16 cellular contexts compared by ENCODE assay signal in the genomic region with DNA sequence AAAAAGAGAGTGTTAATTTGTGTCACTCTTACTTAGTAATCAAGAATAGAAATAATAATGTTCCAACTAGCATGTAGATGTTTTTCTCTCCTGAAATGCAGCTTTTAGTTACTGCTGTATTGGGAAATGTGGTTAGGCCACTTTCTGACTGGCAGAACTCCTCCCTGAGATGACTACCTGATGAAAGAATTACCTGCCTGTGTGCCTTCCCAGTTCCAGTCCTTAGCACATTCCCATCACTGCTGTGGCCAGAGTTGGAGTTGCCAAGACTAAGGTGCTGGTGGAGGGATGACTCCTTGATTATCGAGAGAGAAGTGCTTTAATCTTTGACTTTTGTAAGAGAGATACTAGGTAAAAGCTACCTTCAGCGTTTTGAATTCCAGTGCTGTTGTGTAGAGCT. TPM values are rescaled to one million over a fixed set of nuclear protein-coding genes. Genes with fewer than 3 reads are reported as not detected.
DNase-seq lines count a peak whose midpoint lies in the region; ATAC-seq and TF ChIP-seq lines count a peak whose summit lies in the region.
"Had no signal": no experiment of that assay in that cellular context is flagged by ENCODE, and none has a peak within 500 bp of the region (broad histone marks: within the 10 kb centered on the region; RNA-seq: fewer than 3 reads in every experiment).

No MANE protein-coding gene starts in this region.

- H3K14ac ChIP-seq in trophoblast cell (ENCODE audit: low read length) = no peak overlapping the region

- H3K27me3 Mint-ChIP-seq in GM23338 (ENCODE audit: insufficient read depth, low read depth, poor library complexity) = no peaks in the 10 kb centered on the region
- peaks cover 34% of the 10 kb centered on the region for H3K27me3 Mint-ChIP-seq in activated T-cell treated with anti-CD3 and anti-CD28 coated beads, Interleukin-2, amount 50 U/mL, for 24 hours
- peaks cover 30% of the 10 kb centered on the region for H3K27me3 Mint-ChIP-seq in activated naive CD8-positive, alpha-beta T cell treated with anti-CD3 and anti-CD28 coated beads for 36 hours

- H3F3A ChIP-seq in GM23338 (replicated peaks; ENCODE audit: low read depth) = no peaks in the 10 kb centered on the region

- H3K36me3 Mint-ChIP-seq in GM23338 (ENCODE audit: low read depth) = no peaks in the 10 kb centered on the region
- H3K36me3 Mint-ChIP-seq in activated T-cell treated with anti-CD3 and anti-CD28 coated beads, Interleukin-2, amount 50 U/mL, for 24 hours (ENCODE audit: low read depth) = no peaks in the 10 kb centered on the region
- no peaks in the 10 kb centered on the region for H3K36me3 Mint-ChIP-seq in activated naive CD8-positive, alpha-beta T cell treated with anti-CD3 and anti-CD28 coated beads for 36 hours
- H3K36me3 Mint-ChIP-seq: T-cell had no signal

- DNase-seq in GM23338 (ENCODE audit: low spot score) (peak; percentile 55), right atrium auricular region (ENCODE audit: low spot score) (no peak), trophoblast cell (peak; percentile 95 to 97), NCI-H748 (lab: John Stamatoyannopoulos, UW; ENCODE audit: unreplicated experiment) (no peak), GM03348 (ENCODE audit: low spot score) (no peak)
- no peak for DNase-seq in activated T-cell treated with anti-CD3 and anti-CD28 coated beads, Interleukin-2, amount 50 U/mL, for 24 hours
- no peak for DNase-seq in activated naive CD8-positive, alpha-beta T cell treated with anti-CD3 and anti-CD28 coated beads for 36 hours
- DNase-seq: ACHN, dermis blood vessel endothelial cell, kidney, NCI-H2029, spleen, T-cell, testis had no signal

- 0 out of 2 replicates have a peak, but pooled peaks cover 2% of the 10 kb centered on the region for H4K20me1 ChIP-seq in GM23338 (replicated peaks; ENCODE audit: insufficient read depth)

- H3K4me3 ChIP-seq in GM23338 (no peak overlapping the region), right atrium auricular region (peak overlapping the region; percentile 20), trophoblast cell (ENCODE audit: low read depth, low read length) (no peak overlapping the region)
- H3K4me3 ChIP-seq: spleen, testis had no signal

- H4K12ac ChIP-seq in trophoblast cell (ENCODE audit: low read depth, low read length) = no peak overlapping the region

- no peak overlapping the region for H4K91ac ChIP-seq in trophoblast cell (ENCODE audit: low read depth, low read length)

- H3K79me2 ChIP-seq in GM23338 (replicated peaks; ENCODE audit: insufficient read depth) = peaks cover 60% of the 10 kb centered on the region
- H3K79me2 ChIP-seq in trophoblast cell (ENCODE audit: control insufficient read depth, insufficient read depth, low read length, poor library complexity) = peaks cover 9% of the 10 kb centered on the region

- H3K36me3 ChIP-seq in GM23338 (ENCODE audit: insufficient read depth) = no peaks in the 10 kb centered on the region
- no peaks in the 10 kb centered on the region for H3K36me3 ChIP-seq in right atrium auricular region
- peaks cover 0 to 3% of the 10 kb centered on the region in 2 experiments for H3K36me3 ChIP-seq in trophoblast cell (ENCODE audit: control insufficient read depth in 1 of 2, insufficient read depth in 2 of 2, low read length in 2 of 2)
- H3K36me3 ChIP-seq: spleen had no signal

- peaks cover 50% of the 10 kb centered on the region for H3K4me1 Mint-ChIP-seq in GM23338
- H3K4me1 Mint-ChIP-seq in activated T-cell treated with anti-CD3 and anti-CD28 coated beads, Interleukin-2, amount 50 U/mL, for 24 hours (ENCODE audit: low read depth) = no peaks in the 10 kb centered on the region
- no peaks in the 10 kb centered on the region for H3K4me1 Mint-ChIP-seq in activated naive CD8-positive, alpha-beta T cell treated with anti-CD3 and anti-CD28 coated beads for 36 hours
- H3K4me1 Mint-ChIP-seq: T-cell had no signal

- peaks cover 33% of the 10 kb centered on the region for H3K4me1 ChIP-seq in GM23338 (ENCODE audit: insufficient read depth)
- peaks cover 4 to 32% of the 10 kb centered on the region in 2 donors for H3K4me1 ChIP-seq in right atrium auricular region
- peaks cover 13 to 15% of the 10 kb centered on the region in 2 experiments for H3K4me1 ChIP-seq in trophoblast cell (ENCODE audit: control insufficient read depth in 1 of 2, insufficient read depth in 2 of 2, low read length in 2 of 2)

- no peaks in the 10 kb centered on the region for H3K9me2 ChIP-seq in GM23338 (ENCODE audit: insufficient read depth)

- H4K8ac ChIP-seq in trophoblast cell (ENCODE audit: low read depth, low read length) = no peak overlapping the region

- H3K27ac ChIP-seq in GM23338 (ENCODE audit: low read depth) = no peak overlapping the region
- H3K27ac ChIP-seq in angular gyrus (ENCODE audit: low read depth, low read length) = peak overlapping the region; percentile 11
- H3K27ac ChIP-seq in right atrium auricular region = peak overlapping the region in 1 of 2 donors; percentile 52
- H3K27ac ChIP-seq in trophoblast cell (ENCODE audit: low read depth, low read length) = peak overlapping the region; percentile 85
- H3K27ac ChIP-seq: spleen had no signal

- H2BK12ac ChIP-seq in trophoblast cell (ENCODE audit: low read length) = no peak overlapping the region

- no peak overlapping the region for H3K18ac ChIP-seq in trophoblast cell (ENCODE audit: low read length)

- peak; percentile 54 for ATAC-seq in GM23338
- ATAC-seq: activated CD4-positive, CD25-positive, alpha-beta regulatory T cell treated with anti-CD3 and anti-CD28 coated beads, Interleukin-2, amount 50 U/mL, for 24 hours; T-cell had no signal

- H3K4me3 Mint-ChIP-seq in GM23338 = no peak overlapping the region
- H3K4me3 Mint-ChIP-seq in activated T-cell treated with anti-CD3 and anti-CD28 coated beads, Interleukin-2, amount 50 U/mL, for 24 hours = no peak overlapping the region
- no peak overlapping the region for H3K4me3 Mint-ChIP-seq in activated naive CD8-positive, alpha-beta T cell treated with anti-CD3 and anti-CD28 coated beads for 36 hours
- H3K4me3 Mint-ChIP-seq: T-cell had no signal

- H3K9me3 Mint-ChIP-seq in GM23338 = no peaks in the 10 kb centered on the region
- H3K9me3 Mint-ChIP-seq in activated T-cell treated with anti-CD3 and anti-CD28 coated beads, Interleukin-2, amount 50 U/mL, for 24 hours = no peaks in the 10 kb centered on the region
- H3K9me3 Mint-ChIP-seq in activated naive CD8-positive, alpha-beta T cell treated with anti-CD3 and anti-CD28 coated beads for 36 hours = no peaks in the 10 kb centered on the region
- H3K9me3 Mint-ChIP-seq: T-cell had no signal

- H2AFZ ChIP-seq in GM23338 = no peak overlapping the region
- no peak overlapping the region for H2AFZ ChIP-seq in trophoblast cell (ENCODE audit: insufficient read depth, low read length, poor library complexity)

- H2AK5ac ChIP-seq in trophoblast cell (ENCODE audit: low read length) = no peak overlapping the region

- no peak overlapping the region for H3K4ac ChIP-seq in trophoblast cell (ENCODE audit: low read depth, low read length)

- no peak overlapping the region for H3K4me2 ChIP-seq in GM23338
- H3K4me2 ChIP-seq in trophoblast cell (ENCODE audit: low read length) = peak overlapping the region; percentile 7

- WGBS in trophoblast cell (ENCODE audit: extremely low coverage, insufficient coverage, insufficient read length) = no CpG with 5 or more reads among the region's 2 CpGs

- TF ChIP-seq CTCF in GM23338 (conservative IDR thresholded peaks at IDR 0.05; ENCODE audit: low read depth in 2 of 2) = no peak
- no peak for TF ChIP-seq CTCF in right atrium auricular region (IDR thresholded peaks at IDR 0.05)

- no peak overlapping the region for H2BK120ac ChIP-seq in trophoblast cell (ENCODE audit: insufficient read depth, low read length, poor library complexity)

- no peak overlapping the region for H3K9ac ChIP-seq in trophoblast cell (ENCODE audit: low read length)

- H3K27ac Mint-ChIP-seq in GM23338 = no peak overlapping the region
- H3K27ac Mint-ChIP-seq in activated T-cell treated with anti-CD3 and anti-CD28 coated beads, Interleukin-2, amount 50 U/mL, for 24 hours = no peak overlapping the region
- H3K27ac Mint-ChIP-seq in activated naive CD8-positive, alpha-beta T cell treated with anti-CD3 and anti-CD28 coated beads for 36 hours = no peak overlapping the region
- H3K27ac Mint-ChIP-seq: T-cell had no signal

- H3K9me3 ChIP-seq in right atrium auricular region = no peaks in the 10 kb centered on the region
- no peaks in the 10 kb centered on the region for H3K9me3 ChIP-seq in trophoblast cell (ENCODE audit: insufficient read depth, low read depth, low read length)
- H3K9me3 ChIP-seq: spleen, testis had no signal

- no peak overlapping the region for H3K23ac ChIP-seq in trophoblast cell (ENCODE audit: low read length)

- H2BK5ac ChIP-seq in trophoblast cell (ENCODE audit: low read depth, low read length, poor library complexity) = no peak overlapping the region

- H3K27me3 ChIP-seq in GM23338 (ENCODE audit: insufficient read depth) (no peaks in the 10 kb centered on the region), right atrium auricular region (no peaks in the 10 kb centered on the region), trophoblast cell (ENCODE audit: insufficient read depth, low read length) (no peaks in the 10 kb centered on the region)
- H3K27me3 ChIP-seq: spleen, testis had no signal

- peaks cover 5% of the 10 kb centered on the region for H3K79me1 ChIP-seq in trophoblast cell (ENCODE audit: low read length)

TF ChIP-seq in GM23338, 12 proteins besides CTCF, POLR2A, EP300 and RAD21 (continues in another document):
- no peak for TF ChIP-seq CREB1 (CRISPR knock-in tag; IDR thresholded peaks at IDR 0.05; ENCODE audit: low read depth)
- no peak for TF ChIP-seq ETS1 (IDR thresholded peaks at IDR 0.05)
- TF ChIP-seq NANOG (IDR thresholded peaks at IDR 0.05; ENCODE audit: borderline replicate concordance) = no peak

RNA-seq across cellular contexts. Expression of gene GAB1, which starts 9.5 kb away (rescaled TPM):
- total RNA-seq in GM23338 (2014; rRNA removed; shearing (Covaris generic)) = 18.4 and 32.6 TPM in 2 replicates
- 3.6 and 4.0 TPM in 2 replicates for polyA plus RNA-seq in GM23338 (2016; fragmentation: Nextera tagmentation; extraction: Ambion mirVana)
- 10 to 100 TPM; 65.4 to 81.7 TPM for total RNA-seq in right atrium auricular region
- 50.4 and 51.1 TPM in 2 replicates for polyA plus RNA-seq in trophoblast cell (2013)
- total RNA-seq in activated naive CD8-positive, alpha-beta T cell treated with anti-CD3 and anti-CD28 coated beads for 36 hours = under 1 TPM; 0.24 to 0.74 TPM

Comparison
In these comparisons a context has a peak if more than half of its experiments do, and no peak if none do; other contexts are left out.
1. DNase-seq: peak in GM23338 (single experiment) and trophoblast cell (2 of 2); none in right atrium auricular region (single experiment), NCI-H748 (single experiment), activated T-cell treated with anti-CD3 and anti-CD28 coated beads, Interleukin-2, amount 50 U/mL, for 24 hours (single experiment), GM03348 (single experiment) and activated naive CD8-positive, alpha-beta T cell treated with anti-CD3 and anti-CD28 coated beads for 36 hours (single experiment).
2. H3K4me3 ChIP-seq: peak in right atrium auricular region (2 of 2); none in GM23338 (single experiment) and trophoblast cell (single experiment).
3. RNA of gene GAB1, which starts 9.5 kb away (total RNA-seq): 65.4 to 81.7 TPM in right atrium auricular region and 18.4 to 32.6 TPM in GM23338; 0.24 to 0.74 TPM in activated naive CD8-positive, alpha-beta T cell treated with anti-CD3 and anti-CD28 coated beads for 36 hours; every median in the first group is over 10 times any median in the second.